8 cellular contexts compared by ENCODE assay signal in the genomic region with DNA sequence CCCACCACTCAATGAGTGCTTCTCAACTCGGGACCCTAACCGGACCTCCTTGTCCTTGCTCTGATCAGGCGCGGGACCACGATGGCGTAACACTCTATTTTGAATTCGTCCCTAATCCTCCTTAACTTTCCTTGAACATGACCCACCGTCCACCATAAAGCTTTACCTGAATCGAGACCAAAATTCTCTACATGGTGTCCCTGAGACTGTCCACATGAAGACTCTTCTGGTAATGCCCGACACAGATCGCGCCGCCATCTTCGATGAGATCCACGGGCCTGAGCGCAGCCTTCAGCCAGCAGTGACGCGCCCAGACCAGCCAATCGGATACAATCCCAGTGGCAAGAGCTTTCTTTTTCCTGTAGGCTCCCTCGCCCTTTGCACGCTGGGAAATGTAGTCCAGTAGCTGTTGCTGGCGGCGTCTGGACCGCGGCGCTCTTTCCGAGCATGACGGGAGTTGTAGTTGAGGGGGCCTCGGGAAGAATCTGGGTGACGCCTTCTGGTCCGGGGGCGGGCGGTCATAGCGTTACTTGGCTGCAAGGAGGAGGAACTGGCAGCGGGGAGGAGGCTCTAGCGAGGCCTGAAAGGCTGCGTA. TPM values are rescaled to one million over a fixed set of nuclear protein-coding genes. Genes with fewer than 3 reads are reported as not detected.
DNase-seq lines count a peak whose midpoint lies in the region; ATAC-seq and FAIRE-seq lines count a peak whose summit lies in the region.

A gene (minus strand): TSS at position 284 of the 595 bp plus-strand sequence. CDS start 26 bp downstream, at position 258.
A gene (plus strand): TSS at position 517 of the 595 bp plus-strand sequence. CDS start 306 bp downstream, outside the sequence.

- peak within 1 kb of the TSS; percentile 98 for H3K4me3 Mint-ChIP-seq in activated T-helper 1 cell treated with anti-CD3 and anti-CD28 coated beads, Interleukin-12 subunit alpha, Interleukin-12 subunit beta, Interleukin-2, Interleukin-4 antibody, amounts not matched to agents 30 ng/mL and 10 ng/mL and 1 ng/mL, durations not matched to agents 14 hours and 24 hours and 36 hours
- peak within 1 kb of the TSS; percentile 94 to 100 (median 98) for H3K4me3 Mint-ChIP-seq in naive B cell
- peak within 1 kb of the TSS; percentile 90 for H3K4me3 Mint-ChIP-seq in stimulated activated memory B cell treated with anti-CD40 and anti-IgM and Interleukin-4, amounts not matched to agents 10 μg/mL and 1 μg/mL and 100 μg/mL, for 72 hours

- no peaks in the 10 kb centered on the region for H3K27me3 Mint-ChIP-seq in activated T-helper 1 cell treated with anti-CD3 and anti-CD28 coated beads, Interleukin-12 subunit alpha, Interleukin-12 subunit beta, Interleukin-2, Interleukin-4 antibody, amounts not matched to agents 30 ng/mL and 10 ng/mL and 1 ng/mL, durations not matched to agents 14 hours and 24 hours and 36 hours (ENCODE audit: insufficient read depth)
- no peaks in the 10 kb centered on the region for H3K27me3 Mint-ChIP-seq in naive B cell
- H3K27me3 Mint-ChIP-seq in stimulated activated memory B cell treated with anti-CD40 and anti-IgM and Interleukin-4, amounts not matched to agents 10 μg/mL and 1 μg/mL and 100 μg/mL, for 72 hours: no peaks in the 10 kb centered on the region

- intact Hi-C loops in activated T-helper 1 cell treated with anti-CD3 and anti-CD28 coated beads, Interleukin-12 subunit alpha, Interleukin-12 subunit beta, Interleukin-2, Interleukin-4 antibody, amounts not matched to agents 30 ng/mL and 10 ng/mL and 1 ng/mL, durations not matched to agents 14 hours and 24 hours and 36 hours (cut with micrococcal nuclease): loop anchor here (1.0 to 5.0 kb wide), 7 partner anchors 49 to 1299 kb away; a partner anchor contains a TSS

- peak within 1 kb of the TSS; percentile 99 for H3K27ac Mint-ChIP-seq in activated T-helper 1 cell treated with anti-CD3 and anti-CD28 coated beads, Interleukin-12 subunit alpha, Interleukin-12 subunit beta, Interleukin-2, Interleukin-4 antibody, amounts not matched to agents 30 ng/mL and 10 ng/mL and 1 ng/mL, durations not matched to agents 14 hours and 24 hours and 36 hours
- peak within 1 kb of the TSS; percentile 98 to 100 (median 100) for H3K27ac Mint-ChIP-seq in naive B cell
- H3K27ac Mint-ChIP-seq in stimulated activated memory B cell treated with anti-CD40 and anti-IgM and Interleukin-4, amounts not matched to agents 10 μg/mL and 1 μg/mL and 100 μg/mL, for 72 hours: peak within 1 kb of the TSS; percentile 91

- H3K9me3 ChIP-seq in KOPT-K1 (ENCODE audit: insufficient read depth, low read length, poor library complexity, severe bottlenecking): peaks cover 34% of the 10 kb centered on the region

- peaks cover 35% of the 10 kb centered on the region for H3K9me3 Mint-ChIP-seq in activated T-helper 1 cell treated with anti-CD3 and anti-CD28 coated beads, Interleukin-12 subunit alpha, Interleukin-12 subunit beta, Interleukin-2, Interleukin-4 antibody, amounts not matched to agents 30 ng/mL and 10 ng/mL and 1 ng/mL, durations not matched to agents 14 hours and 24 hours and 36 hours
- H3K9me3 Mint-ChIP-seq in naive B cell: peaks cover 0 to 3% (median 0%) of the 10 kb centered on the region in 7 donors
- H3K9me3 Mint-ChIP-seq in stimulated activated memory B cell treated with anti-CD40 and anti-IgM and Interleukin-4, amounts not matched to agents 10 μg/mL and 1 μg/mL and 100 μg/mL, for 72 hours: peaks cover 7% of the 10 kb centered on the region

- peak; percentile 86 for DNase-seq in DMS79 (lab: John Stamatoyannopoulos, UW)
- DNase-seq in RCC 7860 (ENCODE audit: low spot score): peak; percentile 98
- peak; percentile 95 for DNase-seq in activated T-helper 1 cell treated with anti-CD3 and anti-CD28 coated beads, Interleukin-12 subunit alpha, Interleukin-12 subunit beta, Interleukin-2, Interleukin-4 antibody, amounts not matched to agents 30 ng/mL and 10 ng/mL and 1 ng/mL, durations not matched to agents 14 hours and 24 hours and 36 hours (ENCODE audit: low spot score)
- DNase-seq in fibroblast of gingiva (ENCODE audit: low read depth): peak; percentile 99
- DNase-seq in naive B cell: peak; percentile 97

- peak; percentile 93 for FAIRE-seq in RCC 7860 (lab: Jason Lieb, UNC)

- H3K36me3 Mint-ChIP-seq in activated T-helper 1 cell treated with anti-CD3 and anti-CD28 coated beads, Interleukin-12 subunit alpha, Interleukin-12 subunit beta, Interleukin-2, Interleukin-4 antibody, amounts not matched to agents 30 ng/mL and 10 ng/mL and 1 ng/mL, durations not matched to agents 14 hours and 24 hours and 36 hours (ENCODE audit: low read depth): peaks cover 70% of the 10 kb centered on the region
- peaks cover 32 to 50% of the 10 kb centered on the region in 2 donors for H3K36me3 Mint-ChIP-seq in naive B cell
- H3K36me3 Mint-ChIP-seq in stimulated activated memory B cell treated with anti-CD40 and anti-IgM and Interleukin-4, amounts not matched to agents 10 μg/mL and 1 μg/mL and 100 μg/mL, for 72 hours: peaks cover 58% of the 10 kb centered on the region

- ATAC-seq in GM21786 (IDR thresholded peaks at IDR 0.05; ENCODE audit: unreplicated experiment): peak; percentile 98
- ATAC-seq in naive B cell (ENCODE audit: low read depth in 2 of 2): peak; percentile 91
- ATAC-seq in stimulated activated memory B cell treated with anti-CD40 and anti-IgM and Interleukin-4, amounts not matched to agents 10 μg/mL and 1 μg/mL and 100 μg/mL, for 72 hours: peak; percentile 99

- H3K4me1 Mint-ChIP-seq in activated T-helper 1 cell treated with anti-CD3 and anti-CD28 coated beads, Interleukin-12 subunit alpha, Interleukin-12 subunit beta, Interleukin-2, Interleukin-4 antibody, amounts not matched to agents 30 ng/mL and 10 ng/mL and 1 ng/mL, durations not matched to agents 14 hours and 24 hours and 36 hours (ENCODE audit: low read depth): peaks cover 45% of the 10 kb centered on the region
- peaks cover 57 to 75% (median 68%) of the 10 kb centered on the region in 3 donors for H3K4me1 Mint-ChIP-seq in naive B cell
- H3K4me1 Mint-ChIP-seq in stimulated activated memory B cell treated with anti-CD40 and anti-IgM and Interleukin-4, amounts not matched to agents 10 μg/mL and 1 μg/mL and 100 μg/mL, for 72 hours: peaks cover 67% of the 10 kb centered on the region

- H3K36me3 ChIP-seq in KOPT-K1 (ENCODE audit: insufficient read depth, low read length): peaks cover 60% of the 10 kb centered on the region

- peak within 1 kb of the TSS; percentile 74 for H3K27ac ChIP-seq in KOPT-K1 (ENCODE audit: low read depth, low read length, poor library complexity, severe bottlenecking)

RNA-seq across cellular contexts. Expression of the first gene that starts in this region (rescaled TPM):
- total RNA-seq in activated T-helper 1 cell treated with anti-CD3 and anti-CD28 coated beads, Interleukin-12 subunit alpha, Interleukin-12 subunit beta, Interleukin-2, Interleukin-4 antibody, amounts not matched to agents 30 ng/mL and 10 ng/mL and 1 ng/mL, durations not matched to agents 14 hours and 24 hours and 36 hours: 16.3 and 16.6 TPM in 2 replicates
- 10 to 100 TPM in 5 of 6 donors, 1 to 10 TPM in 1; 9.2 to 15.0 (median 12.5) TPM for polyA plus RNA-seq in naive B cell (ENCODE audit: low read depth in 6 of 6)

RNA-seq across cellular contexts. Expression of the second gene that starts in this region (rescaled TPM):
- 11.7 and 11.8 TPM in 2 replicates for total RNA-seq in activated T-helper 1 cell treated with anti-CD3 and anti-CD28 coated beads, Interleukin-12 subunit alpha, Interleukin-12 subunit beta, Interleukin-2, Interleukin-4 antibody, amounts not matched to agents 30 ng/mL and 10 ng/mL and 1 ng/mL, durations not matched to agents 14 hours and 24 hours and 36 hours
- 1 to 10 TPM; 1.3 to 5.0 (median 3.8) TPM for polyA plus RNA-seq in naive B cell (ENCODE audit: low read depth in 6 of 6)

Comparison
In these comparisons a context has a peak if more than half of its experiments do, and no peak if none do; other contexts are left out.
1. Peak in every context shown above with its lines: DNase-seq, ATAC-seq and H3K27ac ChIP-seq.